ENCODE assay signal across 1 cellular context in the genomic region with DNA sequence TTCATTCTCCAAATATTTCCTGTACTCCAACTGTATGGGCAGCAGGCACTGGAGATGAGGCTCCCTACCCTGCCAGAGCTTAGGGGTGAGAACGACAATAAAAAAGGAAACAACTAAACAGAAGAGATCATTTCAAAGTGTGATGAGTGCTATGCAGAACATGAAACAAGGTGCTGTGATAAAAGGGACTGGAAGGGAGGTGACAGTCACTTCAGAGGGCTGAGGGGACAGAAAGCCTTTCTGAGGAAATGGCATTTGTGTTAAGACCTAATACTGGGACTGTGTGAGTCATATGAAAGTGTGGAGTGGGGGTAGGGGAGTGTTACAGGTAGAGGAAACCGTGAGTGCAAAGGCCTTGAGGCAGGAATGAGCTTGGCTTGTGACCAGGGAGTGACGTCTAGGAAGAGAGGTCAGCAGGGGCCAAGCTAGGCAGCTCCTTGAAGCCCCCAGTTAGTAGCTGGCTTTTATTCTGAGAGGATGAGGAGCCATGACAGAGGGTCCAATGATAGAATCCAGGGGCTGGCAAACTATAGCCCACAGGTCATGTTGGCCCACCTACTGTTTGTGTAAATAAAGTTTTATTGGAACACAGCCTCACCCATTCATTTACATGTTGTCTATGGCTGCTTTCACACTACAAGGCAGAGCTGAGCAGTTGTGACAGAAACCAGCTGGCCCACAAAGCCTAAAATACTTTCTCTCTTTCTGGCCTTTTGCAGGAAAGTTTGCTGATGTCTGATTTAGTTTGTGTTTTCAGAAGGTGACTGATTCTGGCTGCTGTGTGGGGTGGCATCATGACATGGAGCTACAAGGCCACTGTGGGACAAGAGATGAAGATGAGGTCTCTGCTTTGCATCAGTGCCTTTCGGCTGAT.
TF ChIP-seq lines count a peak whose summit lies in the region.

No MANE protein-coding gene starts in this region.

TF ChIP-seq in K562, 482 proteins besides CTCF, POLR2A, EP300 and RAD21 (continued from another document and continues in another):
- TF ChIP-seq, protein P1, sequence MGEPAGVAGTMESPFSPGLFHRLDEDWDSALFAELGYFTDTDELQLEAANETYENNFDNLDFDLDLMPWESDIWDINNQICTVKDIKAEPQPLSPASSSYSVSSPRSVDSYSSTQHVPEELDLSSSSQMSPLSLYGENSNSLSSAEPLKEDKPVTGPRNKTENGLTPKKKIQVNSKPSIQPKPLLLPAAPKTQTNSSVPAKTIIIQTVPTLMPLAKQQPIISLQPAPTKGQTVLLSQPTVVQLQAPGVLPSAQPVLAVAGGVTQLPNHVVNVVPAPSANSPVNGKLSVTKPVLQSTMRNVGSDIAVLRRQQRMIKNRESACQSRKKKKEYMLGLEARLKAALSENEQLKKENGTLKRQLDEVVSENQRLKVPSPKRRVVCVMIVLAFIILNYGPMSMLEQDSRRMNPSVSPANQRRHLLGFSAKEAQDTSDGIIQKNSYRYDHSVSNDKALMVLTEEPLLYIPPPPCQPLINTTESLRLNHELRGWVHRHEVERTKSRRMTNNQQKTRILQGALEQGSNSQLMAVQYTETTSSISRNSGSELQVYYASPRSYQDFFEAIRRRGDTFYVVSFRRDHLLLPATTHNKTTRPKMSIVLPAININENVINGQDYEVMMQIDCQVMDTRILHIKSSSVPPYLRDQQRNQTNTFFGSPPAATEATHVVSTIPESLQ (CRISPR knock-in tag; IDR thresholded peaks at IDR 0.05): no peak
- TF ChIP-seq, protein P2, sequence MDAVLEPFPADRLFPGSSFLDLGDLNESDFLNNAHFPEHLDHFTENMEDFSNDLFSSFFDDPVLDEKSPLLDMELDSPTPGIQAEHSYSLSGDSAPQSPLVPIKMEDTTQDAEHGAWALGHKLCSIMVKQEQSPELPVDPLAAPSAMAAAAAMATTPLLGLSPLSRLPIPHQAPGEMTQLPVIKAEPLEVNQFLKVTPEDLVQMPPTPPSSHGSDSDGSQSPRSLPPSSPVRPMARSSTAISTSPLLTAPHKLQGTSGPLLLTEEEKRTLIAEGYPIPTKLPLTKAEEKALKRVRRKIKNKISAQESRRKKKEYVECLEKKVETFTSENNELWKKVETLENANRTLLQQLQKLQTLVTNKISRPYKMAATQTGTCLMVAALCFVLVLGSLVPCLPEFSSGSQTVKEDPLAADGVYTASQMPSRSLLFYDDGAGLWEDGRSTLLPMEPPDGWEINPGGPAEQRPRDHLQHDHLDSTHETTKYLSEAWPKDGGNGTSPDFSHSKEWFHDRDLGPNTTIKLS (IDR thresholded peaks at IDR 0.05; ENCODE audit: borderline replicate concordance, low read depth): no peak
- TF ChIP-seq, protein P3, sequence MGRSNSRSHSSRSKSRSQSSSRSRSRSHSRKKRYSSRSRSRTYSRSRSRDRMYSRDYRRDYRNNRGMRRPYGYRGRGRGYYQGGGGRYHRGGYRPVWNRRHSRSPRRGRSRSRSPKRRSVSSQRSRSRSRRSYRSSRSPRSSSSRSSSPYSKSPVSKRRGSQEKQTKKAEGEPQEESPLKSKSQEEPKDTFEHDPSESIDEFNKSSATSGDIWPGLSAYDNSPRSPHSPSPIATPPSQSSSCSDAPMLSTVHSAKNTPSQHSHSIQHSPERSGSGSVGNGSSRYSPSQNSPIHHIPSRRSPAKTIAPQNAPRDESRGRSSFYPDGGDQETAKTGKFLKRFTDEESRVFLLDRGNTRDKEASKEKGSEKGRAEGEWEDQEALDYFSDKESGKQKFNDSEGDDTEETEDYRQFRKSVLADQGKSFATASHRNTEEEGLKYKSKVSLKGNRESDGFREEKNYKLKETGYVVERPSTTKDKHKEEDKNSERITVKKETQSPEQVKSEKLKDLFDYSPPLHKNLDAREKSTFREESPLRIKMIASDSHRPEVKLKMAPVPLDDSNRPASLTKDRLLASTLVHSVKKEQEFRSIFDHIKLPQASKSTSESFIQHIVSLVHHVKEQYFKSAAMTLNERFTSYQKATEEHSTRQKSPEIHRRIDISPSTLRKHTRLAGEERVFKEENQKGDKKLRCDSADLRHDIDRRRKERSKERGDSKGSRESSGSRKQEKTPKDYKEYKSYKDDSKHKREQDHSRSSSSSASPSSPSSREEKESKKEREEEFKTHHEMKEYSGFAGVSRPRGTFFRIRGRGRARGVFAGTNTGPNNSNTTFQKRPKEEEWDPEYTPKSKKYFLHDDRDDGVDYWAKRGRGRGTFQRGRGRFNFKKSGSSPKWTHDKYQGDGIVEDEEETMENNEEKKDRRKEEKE (IDR thresholded peaks at IDR 0.05; ENCODE audit: borderline replicate concordance in 1 of 2, control insufficient read depth in 1 of 2, low read depth in 2 of 2, low read length in 1 of 2): no peak
- 0 out of 2 replicates have a peak, but pooled peaks have one; percentile 15 for TF ChIP-seq JUN (IDR thresholded peaks at IDR 0.05; ENCODE audit: borderline replicate concordance, low read depth, low read length)
- no peak for TF ChIP-seq JUN (CRISPR knock-in tag; IDR thresholded peaks at IDR 0.05; ENCODE audit: borderline replicate concordance)
- peak; percentile 33; the same call in 1 of the 2 replicates for TF ChIP-seq GABPB1 (CRISPR knock-in tag; IDR thresholded peaks at IDR 0.05)
- TF ChIP-seq, protein P4, sequence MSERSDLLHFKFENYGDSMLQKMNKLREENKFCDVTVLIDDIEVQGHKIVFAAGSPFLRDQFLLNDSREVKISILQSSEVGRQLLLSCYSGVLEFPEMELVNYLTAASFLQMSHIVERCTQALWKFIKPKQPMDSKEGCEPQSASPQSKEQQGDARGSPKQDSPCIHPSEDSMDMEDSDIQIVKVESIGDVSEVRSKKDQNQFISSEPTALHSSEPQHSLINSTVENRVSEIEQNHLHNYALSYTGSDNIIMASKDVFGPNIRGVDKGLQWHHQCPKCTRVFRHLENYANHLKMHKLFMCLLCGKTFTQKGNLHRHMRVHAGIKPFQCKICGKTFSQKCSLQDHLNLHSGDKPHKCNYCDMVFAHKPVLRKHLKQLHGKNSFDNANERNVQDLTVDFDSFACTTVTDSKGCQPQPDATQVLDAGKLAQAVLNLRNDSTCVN (CRISPR knock-in tag; IDR thresholded peaks at IDR 0.05): no peak
- no peak for TF ChIP-seq HDAC6 (IDR thresholded peaks at IDR 0.05; ENCODE audit: low read depth, low read length)
- TF ChIP-seq ZC3H4 (CRISPR knock-in tag; IDR thresholded peaks at IDR 0.05; ENCODE audit: borderline replicate concordance): no peak
- no peak for TF ChIP-seq ZNF143 (CRISPR knock-in tag; IDR thresholded peaks at IDR 0.05)
- TF ChIP-seq, protein P5, sequence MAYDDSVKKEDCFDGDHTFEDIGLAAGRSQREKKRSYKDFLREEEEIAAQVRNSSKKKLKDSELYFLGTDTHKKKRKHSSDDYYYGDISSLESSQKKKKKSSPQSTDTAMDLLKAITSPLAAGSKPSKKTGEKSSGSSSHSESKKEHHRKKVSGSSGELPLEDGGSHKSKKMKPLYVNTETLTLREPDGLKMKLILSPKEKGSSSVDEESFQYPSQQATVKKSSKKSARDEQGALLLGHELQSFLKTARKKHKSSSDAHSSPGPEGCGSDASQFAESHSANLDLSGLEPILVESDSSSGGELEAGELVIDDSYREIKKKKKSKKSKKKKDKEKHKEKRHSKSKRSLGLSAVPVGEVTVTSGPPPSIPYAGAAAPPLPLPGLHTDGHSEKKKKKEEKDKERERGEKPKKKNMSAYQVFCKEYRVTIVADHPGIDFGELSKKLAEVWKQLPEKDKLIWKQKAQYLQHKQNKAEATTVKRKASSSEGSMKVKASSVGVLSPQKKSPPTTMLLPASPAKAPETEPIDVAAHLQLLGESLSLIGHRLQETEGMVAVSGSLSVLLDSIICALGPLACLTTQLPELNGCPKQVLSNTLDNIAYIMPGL (CRISPR knock-in tag; IDR thresholded peaks at IDR 0.05): no peak
- TF ChIP-seq FIP1L1 (IDR thresholded peaks at IDR 0.05; ENCODE audit: low read depth, low read length, poor library complexity, severe bottlenecking): no peak
- no peak; the same call in 1 of the 2 replicates for TF ChIP-seq MEF2D (tag; conservative IDR thresholded peaks at IDR 0.05; ENCODE audit: low read depth)
- TF ChIP-seq HDAC8 (tag; IDR thresholded peaks at IDR 0.05): no peak
- no peak for TF ChIP-seq NCOR1 (IDR thresholded peaks at IDR 0.05)
- TF ChIP-seq, protein P6, sequence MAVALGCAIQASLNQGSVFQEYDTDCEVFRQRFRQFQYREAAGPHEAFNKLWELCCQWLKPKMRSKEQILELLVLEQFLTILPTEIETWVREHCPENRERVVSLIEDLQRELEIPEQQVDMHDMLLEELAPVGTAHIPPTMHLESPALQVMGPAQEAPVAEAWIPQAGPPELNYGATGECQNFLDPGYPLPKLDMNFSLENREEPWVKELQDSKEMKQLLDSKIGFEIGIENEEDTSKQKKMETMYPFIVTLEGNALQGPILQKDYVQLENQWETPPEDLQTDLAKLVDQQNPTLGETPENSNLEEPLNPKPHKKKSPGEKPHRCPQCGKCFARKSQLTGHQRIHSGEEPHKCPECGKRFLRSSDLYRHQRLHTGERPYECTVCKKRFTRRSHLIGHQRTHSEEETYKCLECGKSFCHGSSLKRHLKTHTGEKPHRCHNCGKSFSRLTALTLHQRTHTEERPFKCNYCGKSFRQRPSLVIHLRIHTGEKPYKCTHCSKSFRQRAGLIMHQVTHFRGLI (CRISPR knock-in tag; IDR thresholded peaks at IDR 0.05): no peak
- no peak for TF ChIP-seq NEUROD1 (IDR thresholded peaks at IDR 0.05; ENCODE audit: borderline replicate concordance, low read depth, low read length, partially characterized antibody)
- no peak for TF ChIP-seq ILK (tag; IDR thresholded peaks at IDR 0.05; ENCODE audit: borderline replicate concordance, low read depth)
- TF ChIP-seq ZNF445 (CRISPR knock-in tag; IDR thresholded peaks at IDR 0.05; ENCODE audit: low read depth): no peak
- TF ChIP-seq TCF3 (CRISPR knock-in tag; IDR thresholded peaks at IDR 0.05): no peak
- no peak for TF ChIP-seq MYBL2 (IDR thresholded peaks at IDR 0.05; ENCODE audit: low read depth)
- no peak for TF ChIP-seq MYBL2 (CRISPR knock-in tag; IDR thresholded peaks at IDR 0.05; ENCODE audit: borderline replicate concordance)
- TF ChIP-seq ZNF174 (CRISPR knock-in tag; IDR thresholded peaks at IDR 0.05): no peak
- TF ChIP-seq POLR2AphosphoS5 (IDR thresholded peaks at IDR 0.05; ENCODE audit: control insufficient read depth, insufficient read depth, low read depth, low read length): no peak
- no peak for TF ChIP-seq ZKSCAN1 (IDR thresholded peaks at IDR 0.05; ENCODE audit: low read depth, low read length)
- TF ChIP-seq ZNF282 (CRISPR knock-in tag; IDR thresholded peaks at IDR 0.05): no peak
- 0 out of 4 replicates have a peak, but pooled peaks of 1 of the 2 experiments have one; percentile 19 for TF ChIP-seq HDAC1 (IDR thresholded peaks at IDR 0.05)
- TF ChIP-seq, protein P7, sequence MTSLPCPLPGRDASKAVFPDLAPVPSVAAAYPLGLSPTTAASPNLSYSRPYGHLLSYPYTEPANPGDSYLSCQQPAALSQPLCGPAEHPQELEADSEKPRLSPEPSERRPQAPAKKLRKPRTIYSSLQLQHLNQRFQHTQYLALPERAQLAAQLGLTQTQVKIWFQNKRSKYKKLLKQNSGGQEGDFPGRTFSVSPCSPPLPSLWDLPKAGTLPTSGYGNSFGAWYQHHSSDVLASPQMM (CRISPR knock-in tag; IDR thresholded peaks at IDR 0.05): no peak
- no peak for TF ChIP-seq NR3C1 (CRISPR knock-in tag; IDR thresholded peaks at IDR 0.05)
- TF ChIP-seq SUPT5H (IDR thresholded peaks at IDR 0.05): no peak
- TF ChIP-seq GABPB2 (CRISPR knock-in tag; conservative IDR thresholded peaks at IDR 0.05): no peak; the same call in 1 of the 2 replicates
- TF ChIP-seq, protein P8, sequence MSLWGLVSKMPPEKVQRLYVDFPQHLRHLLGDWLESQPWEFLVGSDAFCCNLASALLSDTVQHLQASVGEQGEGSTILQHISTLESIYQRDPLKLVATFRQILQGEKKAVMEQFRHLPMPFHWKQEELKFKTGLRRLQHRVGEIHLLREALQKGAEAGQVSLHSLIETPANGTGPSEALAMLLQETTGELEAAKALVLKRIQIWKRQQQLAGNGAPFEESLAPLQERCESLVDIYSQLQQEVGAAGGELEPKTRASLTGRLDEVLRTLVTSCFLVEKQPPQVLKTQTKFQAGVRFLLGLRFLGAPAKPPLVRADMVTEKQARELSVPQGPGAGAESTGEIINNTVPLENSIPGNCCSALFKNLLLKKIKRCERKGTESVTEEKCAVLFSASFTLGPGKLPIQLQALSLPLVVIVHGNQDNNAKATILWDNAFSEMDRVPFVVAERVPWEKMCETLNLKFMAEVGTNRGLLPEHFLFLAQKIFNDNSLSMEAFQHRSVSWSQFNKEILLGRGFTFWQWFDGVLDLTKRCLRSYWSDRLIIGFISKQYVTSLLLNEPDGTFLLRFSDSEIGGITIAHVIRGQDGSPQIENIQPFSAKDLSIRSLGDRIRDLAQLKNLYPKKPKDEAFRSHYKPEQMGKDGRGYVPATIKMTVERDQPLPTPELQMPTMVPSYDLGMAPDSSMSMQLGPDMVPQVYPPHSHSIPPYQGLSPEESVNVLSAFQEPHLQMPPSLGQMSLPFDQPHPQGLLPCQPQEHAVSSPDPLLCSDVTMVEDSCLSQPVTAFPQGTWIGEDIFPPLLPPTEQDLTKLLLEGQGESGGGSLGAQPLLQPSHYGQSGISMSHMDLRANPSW (CRISPR knock-in tag; IDR thresholded peaks at IDR 0.05): no peak
- no peak for TF ChIP-seq MAFF (IDR thresholded peaks at IDR 0.05; ENCODE audit: low read length)
- TF ChIP-seq, protein P9, sequence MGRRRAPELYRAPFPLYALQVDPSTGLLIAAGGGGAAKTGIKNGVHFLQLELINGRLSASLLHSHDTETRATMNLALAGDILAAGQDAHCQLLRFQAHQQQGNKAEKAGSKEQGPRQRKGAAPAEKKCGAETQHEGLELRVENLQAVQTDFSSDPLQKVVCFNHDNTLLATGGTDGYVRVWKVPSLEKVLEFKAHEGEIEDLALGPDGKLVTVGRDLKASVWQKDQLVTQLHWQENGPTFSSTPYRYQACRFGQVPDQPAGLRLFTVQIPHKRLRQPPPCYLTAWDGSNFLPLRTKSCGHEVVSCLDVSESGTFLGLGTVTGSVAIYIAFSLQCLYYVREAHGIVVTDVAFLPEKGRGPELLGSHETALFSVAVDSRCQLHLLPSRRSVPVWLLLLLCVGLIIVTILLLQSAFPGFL (CRISPR knock-in tag; IDR thresholded peaks at IDR 0.05): no peak
- TF ChIP-seq, protein P10, sequence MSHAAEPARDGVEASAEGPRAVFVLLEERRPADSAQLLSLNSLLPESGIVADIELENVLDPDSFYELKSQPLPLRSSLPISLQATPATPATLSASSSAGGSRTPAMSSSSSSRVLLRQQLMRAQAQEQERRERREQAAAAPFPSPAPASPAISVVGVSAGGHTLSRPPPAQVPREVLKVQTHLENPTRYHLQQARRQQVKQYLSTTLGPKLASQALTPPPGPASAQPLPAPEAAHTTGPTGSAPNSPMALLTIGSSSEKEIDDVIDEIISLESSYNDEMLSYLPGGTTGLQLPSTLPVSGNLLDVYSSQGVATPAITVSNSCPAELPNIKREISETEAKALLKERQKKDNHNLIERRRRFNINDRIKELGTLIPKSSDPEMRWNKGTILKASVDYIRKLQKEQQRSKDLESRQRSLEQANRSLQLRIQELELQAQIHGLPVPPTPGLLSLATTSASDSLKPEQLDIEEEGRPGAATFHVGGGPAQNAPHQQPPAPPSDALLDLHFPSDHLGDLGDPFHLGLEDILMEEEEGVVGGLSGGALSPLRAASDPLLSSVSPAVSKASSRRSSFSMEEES (CRISPR knock-in tag; IDR thresholded peaks at IDR 0.05): no peak
- peak; percentile 87 for TF ChIP-seq DMBX1 (CRISPR knock-in tag; IDR thresholded peaks at IDR 0.05; ENCODE audit: borderline replicate concordance)
- TF ChIP-seq, protein P11, sequence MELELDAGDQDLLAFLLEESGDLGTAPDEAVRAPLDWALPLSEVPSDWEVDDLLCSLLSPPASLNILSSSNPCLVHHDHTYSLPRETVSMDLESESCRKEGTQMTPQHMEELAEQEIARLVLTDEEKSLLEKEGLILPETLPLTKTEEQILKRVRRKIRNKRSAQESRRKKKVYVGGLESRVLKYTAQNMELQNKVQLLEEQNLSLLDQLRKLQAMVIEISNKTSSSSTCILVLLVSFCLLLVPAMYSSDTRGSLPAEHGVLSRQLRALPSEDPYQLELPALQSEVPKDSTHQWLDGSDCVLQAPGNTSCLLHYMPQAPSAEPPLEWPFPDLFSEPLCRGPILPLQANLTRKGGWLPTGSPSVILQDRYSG (tag; conservative IDR thresholded peaks at IDR 0.05; ENCODE audit: low read depth): no peak
